Comparison of ENCODE assay signal across 1 cellular context in the genomic region with DNA sequence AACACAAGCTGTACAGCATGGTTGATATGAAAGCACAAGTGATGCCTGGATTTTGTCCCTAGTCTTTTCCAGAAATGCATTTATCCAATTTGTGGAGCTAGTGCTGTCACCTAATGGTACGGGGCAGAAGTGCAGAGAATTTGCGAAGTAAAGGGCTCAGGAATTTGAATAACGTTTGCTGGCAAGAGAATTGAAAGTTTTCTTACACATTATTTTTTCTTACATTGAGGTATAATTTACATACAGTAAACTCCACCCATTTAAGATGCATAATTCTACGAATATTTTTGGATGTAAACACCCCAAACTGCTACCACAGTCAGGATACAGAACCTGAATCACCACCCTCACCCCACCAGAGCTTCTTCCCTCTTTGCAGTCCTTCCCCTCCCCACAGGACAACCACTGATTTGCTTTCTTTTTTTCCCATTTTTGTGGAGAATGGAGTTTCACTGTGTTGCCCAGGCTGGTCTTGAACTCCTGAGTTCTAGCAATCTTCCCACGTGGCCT.
TF ChIP-seq lines count a peak whose summit lies in the region.

No MANE protein-coding gene starts in this region.

TF ChIP-seq in GM23338, 12 proteins besides CTCF, POLR2A, EP300 and RAD21:
- TF ChIP-seq ZNF331 (CRISPR knock-in tag; IDR thresholded peaks at IDR 0.05; ENCODE audit: low read depth) (no peak), EZH2phosphoT487 (IDR thresholded peaks at IDR 0.05; ENCODE audit: unreplicated experiment) (no peak), EZH2 (IDR thresholded peaks at IDR 0.05; ENCODE audit: low read depth, unreplicated experiment) (no peak), STAT1 (IDR thresholded peaks at IDR 0.05; ENCODE audit: unreplicated experiment) (no peak), CREB1 (CRISPR knock-in tag; IDR thresholded peaks at IDR 0.05; ENCODE audit: low read depth) (no peak), POLR2AphosphoS5 (IDR thresholded peaks at IDR 0.05; ENCODE audit: low read depth) (no peak), NANOG (IDR thresholded peaks at IDR 0.05; ENCODE audit: borderline replicate concordance) (no peak)
- TF ChIP-seq, protein P1, sequence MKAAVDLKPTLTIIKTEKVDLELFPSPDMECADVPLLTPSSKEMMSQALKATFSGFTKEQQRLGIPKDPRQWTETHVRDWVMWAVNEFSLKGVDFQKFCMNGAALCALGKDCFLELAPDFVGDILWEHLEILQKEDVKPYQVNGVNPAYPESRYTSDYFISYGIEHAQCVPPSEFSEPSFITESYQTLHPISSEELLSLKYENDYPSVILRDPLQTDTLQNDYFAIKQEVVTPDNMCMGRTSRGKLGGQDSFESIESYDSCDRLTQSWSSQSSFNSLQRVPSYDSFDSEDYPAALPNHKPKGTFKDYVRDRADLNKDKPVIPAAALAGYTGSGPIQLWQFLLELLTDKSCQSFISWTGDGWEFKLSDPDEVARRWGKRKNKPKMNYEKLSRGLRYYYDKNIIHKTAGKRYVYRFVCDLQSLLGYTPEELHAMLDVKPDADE (IDR thresholded peaks at IDR 0.05) = no peak
- TF ChIP-seq, protein P2, sequence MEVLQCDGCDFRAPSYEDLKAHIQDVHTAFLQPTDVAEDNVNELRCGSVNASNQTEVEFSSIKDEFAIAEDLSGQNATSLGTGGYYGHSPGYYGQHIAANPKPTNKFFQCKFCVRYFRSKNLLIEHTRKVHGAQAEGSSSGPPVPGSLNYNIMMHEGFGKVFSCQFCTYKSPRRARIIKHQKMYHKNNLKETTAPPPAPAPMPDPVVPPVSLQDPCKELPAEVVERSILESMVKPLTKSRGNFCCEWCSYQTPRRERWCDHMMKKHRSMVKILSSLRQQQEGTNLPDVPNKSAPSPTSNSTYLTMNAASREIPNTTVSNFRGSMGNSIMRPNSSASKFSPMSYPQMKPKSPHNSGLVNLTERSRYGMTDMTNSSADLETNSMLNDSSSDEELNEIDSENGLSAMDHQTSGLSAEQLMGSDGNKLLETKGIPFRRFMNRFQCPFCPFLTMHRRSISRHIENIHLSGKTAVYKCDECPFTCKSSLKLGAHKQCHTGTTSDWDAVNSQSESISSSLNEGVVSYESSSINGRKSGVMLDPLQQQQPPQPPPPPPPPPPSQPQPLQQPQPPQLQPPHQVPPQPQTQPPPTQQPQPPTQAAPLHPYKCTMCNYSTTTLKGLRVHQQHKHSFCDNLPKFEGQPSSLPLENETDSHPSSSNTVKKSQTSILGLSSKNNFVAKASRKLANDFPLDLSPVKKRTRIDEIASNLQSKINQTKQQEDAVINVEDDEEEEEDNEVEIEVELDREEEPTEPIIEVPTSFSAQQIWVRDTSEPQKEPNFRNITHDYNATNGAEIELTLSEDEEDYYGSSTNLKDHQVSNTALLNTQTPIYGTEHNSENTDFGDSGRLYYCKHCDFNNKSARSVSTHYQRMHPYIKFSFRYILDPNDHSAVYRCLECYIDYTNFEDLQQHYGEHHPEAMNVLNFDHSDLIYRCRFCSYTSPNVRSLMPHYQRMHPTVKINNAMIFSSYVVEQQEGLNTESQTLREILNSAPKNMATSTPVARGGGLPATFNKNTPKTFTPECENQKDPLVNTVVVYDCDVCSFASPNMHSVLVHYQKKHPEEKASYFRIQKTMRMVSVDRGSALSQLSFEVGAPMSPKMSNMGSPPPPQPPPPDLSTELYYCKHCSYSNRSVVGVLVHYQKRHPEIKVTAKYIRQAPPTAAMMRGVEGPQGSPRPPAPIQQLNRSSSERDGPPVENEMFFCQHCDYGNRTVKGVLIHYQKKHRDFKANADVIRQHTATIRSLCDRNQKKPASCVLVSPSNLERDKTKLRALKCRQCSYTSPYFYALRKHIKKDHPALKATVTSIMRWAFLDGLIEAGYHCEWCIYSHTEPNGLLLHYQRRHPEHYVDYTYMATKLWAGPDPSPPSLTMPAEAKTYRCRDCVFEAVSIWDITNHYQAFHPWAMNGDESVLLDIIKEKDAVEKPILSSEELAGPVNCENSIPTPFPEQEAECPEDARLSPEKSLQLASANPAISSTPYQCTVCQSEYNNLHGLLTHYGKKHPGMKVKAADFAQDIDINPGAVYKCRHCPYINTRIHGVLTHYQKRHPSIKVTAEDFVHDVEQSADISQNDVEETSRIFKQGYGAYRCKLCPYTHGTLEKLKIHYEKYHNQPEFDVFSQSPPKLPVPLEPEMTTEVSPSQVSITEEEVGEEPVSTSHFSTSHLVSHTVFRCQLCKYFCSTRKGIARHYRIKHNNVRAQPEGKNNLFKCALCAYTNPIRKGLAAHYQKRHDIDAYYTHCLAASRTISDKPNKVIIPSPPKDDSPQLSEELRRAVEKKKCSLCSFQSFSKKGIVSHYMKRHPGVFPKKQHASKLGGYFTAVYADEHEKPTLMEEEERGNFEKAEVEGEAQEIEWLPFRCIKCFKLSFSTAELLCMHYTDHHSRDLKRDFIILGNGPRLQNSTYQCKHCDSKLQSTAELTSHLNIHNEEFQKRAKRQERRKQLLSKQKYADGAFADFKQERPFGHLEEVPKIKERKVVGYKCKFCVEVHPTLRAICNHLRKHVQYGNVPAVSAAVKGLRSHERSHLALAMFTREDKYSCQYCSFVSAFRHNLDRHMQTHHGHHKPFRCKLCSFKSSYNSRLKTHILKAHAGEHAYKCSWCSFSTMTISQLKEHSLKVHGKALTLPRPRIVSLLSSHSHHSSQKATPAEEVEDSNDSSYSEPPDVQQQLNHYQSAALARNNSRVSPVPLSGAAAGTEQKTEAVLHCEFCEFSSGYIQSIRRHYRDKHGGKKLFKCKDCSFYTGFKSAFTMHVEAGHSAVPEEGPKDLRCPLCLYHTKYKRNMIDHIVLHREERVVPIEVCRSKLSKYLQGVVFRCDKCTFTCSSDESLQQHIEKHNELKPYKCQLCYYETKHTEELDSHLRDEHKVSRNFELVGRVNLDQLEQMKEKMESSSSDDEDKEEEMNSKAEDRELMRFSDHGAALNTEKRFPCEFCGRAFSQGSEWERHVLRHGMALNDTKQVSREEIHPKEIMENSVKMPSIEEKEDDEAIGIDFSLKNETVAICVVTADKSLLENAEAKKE (CRISPR knock-in tag; IDR thresholded peaks at IDR 0.05) = no peak
